Comparison of ENCODE assay signal across 10 cellular contexts in genomic region chr1:36257375-36257767, GRCh38. TPM values are rescaled to one million over a fixed set of nuclear protein-coding genes. Genes with fewer than 3 reads are reported as not detected.
DNase-seq lines count a peak whose midpoint lies in the region; ATAC-seq and TF ChIP-seq lines count a peak whose summit lies in the region.
"Had no signal": no experiment of that assay in that cellular context is flagged by ENCODE, and none has a peak within 500 bp of the region (broad histone marks: within the 10 kb centered on the region; RNA-seq: fewer than 3 reads in every experiment).

No MANE protein-coding gene starts in this region.

- WGBS in aorta, 2 donors = 92 to 96% methylated on average over 2 of the region's 2 CpGs

- peaks cover 0 to 57% (median 29%) of the 10 kb centered on the region in 4 donors for H3K4me1 ChIP-seq in tibial artery
- peaks cover 3% of the 10 kb centered on the region in 2 donors for H3K4me1 ChIP-seq in aorta (ENCODE audit: control insufficient read depth in 1 of 2, insufficient read depth in 2 of 2, low read length in 2 of 2)

- DNase-seq in ELF-1 (ENCODE audit: low read depth, low spot score) (peak; percentile 18), chondrocyte (ENCODE audit: low spot score) (no peak), progenitor cell of endocrine pancreas (ENCODE audit: low spot score, unreplicated experiment) (no peak), tibial artery (no peak), aorta (no peak)
- DNase-seq: stimulated activated CD4-positive, alpha-beta T cell treated with anti-CD3 and anti-CD28 coated beads, Interleukin-4, amount 100 ng/mL, for 4 hours had no signal

- H3K4me3 Mint-ChIP-seq in IgD-negative memory B cell (peak overlapping the region in 3 of 4 donors; percentile 43 to 81 (median 72)), chondrocyte (ENCODE audit: unreplicated experiment) (no peak overlapping the region), progenitor cell of endocrine pancreas (ENCODE audit: low read depth) (no peak overlapping the region)
- H3K4me3 Mint-ChIP-seq: T-helper 1 cell treated with Interleukin-12 subunit alpha and Interleukin-12 subunit beta and Interleukin-4 antibody, amounts not matched to agents 30 μg/mL and 1 μg/mL, for 36 hours had no signal

- peak overlapping the region; percentile 65 to 98 (median 92) for H3K27ac Mint-ChIP-seq in IgD-negative memory B cell
- H3K27ac Mint-ChIP-seq in chondrocyte (ENCODE audit: unreplicated experiment) = peak overlapping the region; percentile 86
- peak overlapping the region; percentile 8 for H3K27ac Mint-ChIP-seq in progenitor cell of endocrine pancreas
- H3K27ac Mint-ChIP-seq: T-helper 1 cell treated with Interleukin-12 subunit alpha and Interleukin-12 subunit beta and Interleukin-4 antibody, amounts not matched to agents 30 μg/mL and 1 μg/mL, for 36 hours had no signal

- H3K27me3 ChIP-seq in tibial artery = no peaks in the 10 kb centered on the region
- H3K27me3 ChIP-seq in aorta (ENCODE audit: control insufficient read depth in 1 of 2, insufficient read depth in 2 of 2, low read length in 1 of 2) = no peaks in the 10 kb centered on the region

- H3K4me3 ChIP-seq in tibial artery (no peak overlapping the region), aorta (ENCODE audit: low read length in 2 of 2) (no peak overlapping the region)

- H3K36me3 Mint-ChIP-seq in IgD-negative memory B cell (peaks cover 2% of the 10 kb centered on the region), chondrocyte (ENCODE audit: low read depth) (peaks cover 10% of the 10 kb centered on the region), progenitor cell of endocrine pancreas (ENCODE audit: insufficient read depth) (peaks cover 14% of the 10 kb centered on the region)

- H3K9me3 Mint-ChIP-seq in IgD-negative memory B cell (peaks cover 0 to 2% (median 0%) of the 10 kb centered on the region in 3 donors), chondrocyte (ENCODE audit: low read depth) (no peaks in the 10 kb centered on the region), progenitor cell of endocrine pancreas (ENCODE audit: low read depth) (no peaks in the 10 kb centered on the region)
- H3K9me3 Mint-ChIP-seq: T-helper 1 cell treated with Interleukin-12 subunit alpha and Interleukin-12 subunit beta and Interleukin-4 antibody, amounts not matched to agents 30 μg/mL and 1 μg/mL, for 36 hours had no signal

- H3K27ac ChIP-seq in tibial artery (no peak overlapping the region), aorta (ENCODE audit: low read depth in 1 of 2, low read length in 2 of 2) (no peak overlapping the region)

- H3K9me3 ChIP-seq in tibial artery (no peaks in the 10 kb centered on the region), aorta (ENCODE audit: control insufficient read depth, low read length) (no peaks in the 10 kb centered on the region)

- no peak for ATAC-seq in HG03095 (IDR thresholded peaks at IDR 0.05; ENCODE audit: unreplicated experiment)
- no peak for ATAC-seq in HG02642 (IDR thresholded peaks at IDR 0.05; ENCODE audit: poor library complexity, unreplicated experiment)
- no peak for ATAC-seq in aorta (ENCODE audit: low FRiP score)

- H3K4me1 Mint-ChIP-seq in IgD-negative memory B cell = peaks cover 32 to 53% (median 41%) of the 10 kb centered on the region in 3 donors
- H3K4me1 Mint-ChIP-seq in chondrocyte (ENCODE audit: low read depth) = peaks cover 54% of the 10 kb centered on the region
- peaks cover 15% of the 10 kb centered on the region for H3K4me1 Mint-ChIP-seq in progenitor cell of endocrine pancreas (ENCODE audit: low read depth)

- H3K36me3 ChIP-seq in tibial artery (peaks cover 11 to 23% (median 21%) of the 10 kb centered on the region in 3 donors), aorta (ENCODE audit: control insufficient read depth in 1 of 2, insufficient read depth in 2 of 2, low read length in 1 of 2) (no peaks in the 10 kb centered on the region)

- intact Hi-C loops in tibial artery (cut with DNase I; ENCODE audit: low total_unique reads) = no loop called here
- intact Hi-C loops in aorta (cut with DNase I) = no loop called here

- TF ChIP-seq CTCF in chondrocyte (IDR thresholded peaks at IDR 0.05) (no peak), progenitor cell of endocrine pancreas (IDR thresholded peaks at IDR 0.05; ENCODE audit: unreplicated experiment) (no peak), tibial artery (IDR thresholded peaks at IDR 0.05) (no peak)

- no peaks in the 10 kb centered on the region for H3K27me3 Mint-ChIP-seq in IgD-negative memory B cell
- no peaks in the 10 kb centered on the region for H3K27me3 Mint-ChIP-seq in chondrocyte (ENCODE audit: low read depth)
- H3K27me3 Mint-ChIP-seq in progenitor cell of endocrine pancreas = no peaks in the 10 kb centered on the region

RNA-seq across cellular contexts. Expression of gene THRAP3, which starts 33.1 kb away (rescaled TPM):
- polyA plus RNA-seq in IgD-negative memory B cell = 97.9 TPM
- 88.7 to 106 TPM (median 106 TPM) in 3 replicates for total RNA-seq in chondrocyte
- 142 and 145 TPM in 2 replicates for total RNA-seq in progenitor cell of endocrine pancreas
- total RNA-seq in aorta = 10 to 100 TPM; 85.3 to 91.5 TPM
- 10 to 100 TPM; 31.6 to 46.7 TPM for polyA plus RNA-seq in aorta

RNA-seq across cellular contexts. Expression of gene SH3D21, which starts 48.8 kb away (rescaled TPM):
- polyA plus RNA-seq in IgD-negative memory B cell = 0.46 TPM
- total RNA-seq in chondrocyte = 9.4 to 15.0 TPM (median 10.8 TPM) in 3 replicates
- total RNA-seq in progenitor cell of endocrine pancreas = 10.6 and 11.0 TPM in 2 replicates
- total RNA-seq in aorta = 1 to 10 TPM; 4.1 to 6.9 TPM
- 1 to 10 TPM; 2.4 to 5.1 TPM for polyA plus RNA-seq in aorta

Comparison
In these comparisons a context has a peak if more than half of its experiments do, and no peak if none do; other contexts are left out.
1. H3K27ac Mint-ChIP-seq: peak in every context shown above with its lines; median percentile 92 in IgD-negative memory B cell; 86 in chondrocyte; 8 in progenitor cell of endocrine pancreas.
2. H3K4me3 Mint-ChIP-seq: peak in IgD-negative memory B cell (3 of 4); none in chondrocyte (single experiment) and progenitor cell of endocrine pancreas (single experiment).